ENCODE assay signal across 10 cellular contexts in the genomic region with DNA sequence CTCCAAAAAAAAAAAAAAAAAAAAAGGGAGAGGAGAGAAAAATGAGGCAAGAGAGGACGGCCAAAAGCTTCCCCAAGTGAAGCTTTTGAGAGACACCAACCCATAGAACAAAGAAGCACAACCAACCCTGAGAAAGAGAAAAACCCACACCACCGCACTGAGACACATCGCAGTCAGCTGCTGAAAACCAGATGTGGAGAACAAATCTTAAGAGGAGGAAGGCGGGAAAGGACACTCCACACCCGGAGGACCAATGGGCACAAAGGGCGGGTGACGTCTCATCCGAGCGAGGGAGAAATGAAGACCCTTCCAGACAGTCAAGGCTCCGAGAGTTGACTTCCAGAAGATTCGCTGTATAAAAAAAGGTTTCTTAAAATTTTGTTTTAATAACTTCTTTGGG.
DNase-seq lines count a peak whose midpoint lies in the region; ATAC-seq and TF ChIP-seq lines count a peak whose summit lies in the region.
"Had no signal": no experiment of that assay in that cellular context is flagged by ENCODE, and none has a peak within 500 bp of the region (broad histone marks: within the 10 kb centered on the region; RNA-seq: fewer than 3 reads in every experiment).

No MANE protein-coding gene starts in this region.

- no peak for ATAC-seq in activated CD8-positive, alpha-beta T cell treated with anti-CD3 and anti-CD28 coated beads for 36 hours
- no peak for ATAC-seq in gastrocnemius medialis

- CTCF ChIA-PET in activated CD8-positive, alpha-beta T cell treated with anti-CD3 and anti-CD28 coated beads for 36 hours (lab: Charles Lee) = interaction anchor here (1.1 to 1.5 kb wide), 3 partner anchors 16 to 23 kb away, joined by 4 to 6 read pairs (median 6); no protein-coding TSS in a partner anchor
- CTCF ChIA-PET in HEK293T (lab: Yijun Ruan, JAX) = interaction anchor here (0.9 to 2.0 kb wide), 2 partner anchors 17 to 25 kb away, joined by 3 to 4 read pairs; no protein-coding TSS in a partner anchor

- no peak for DNase-seq in HFFc6
- DNase-seq in activated CD8-positive, alpha-beta T cell treated with anti-CD3 and anti-CD28 coated beads for 36 hours = no peak
- no peak for DNase-seq in fibroblast of lung (ENCODE audit: low read depth in 2 of 2)
- DNase-seq in gastrocnemius medialis = no peak
- no peak for DNase-seq in SK-N-DZ (ENCODE audit: low spot score)
- no peak for DNase-seq in HEK293T (ENCODE audit: extremely low spot score)
- no peak for DNase-seq in GF-D8 (lab: John Stamatoyannopoulos, UW)
- DNase-seq: activated B cell treated with CpG ODN at 0.5 μM for 24 hours, DND-41, NCI-H1436 treated with DMSO at 0.1 percent for 48 hours had no signal

- peaks cover 35% of the 10 kb centered on the region for H3K27me3 Mint-ChIP-seq in HFFc6 (ENCODE audit: insufficient read depth)
- H3K27me3 Mint-ChIP-seq in activated CD8-positive, alpha-beta T cell treated with anti-CD3 and anti-CD28 coated beads for 36 hours = peaks cover 2% of the 10 kb centered on the region

- H3K36me3 Mint-ChIP-seq in HFFc6 (ENCODE audit: low read depth) = peaks cover 86% of the 10 kb centered on the region
- H3K36me3 Mint-ChIP-seq in activated CD8-positive, alpha-beta T cell treated with anti-CD3 and anti-CD28 coated beads for 36 hours (ENCODE audit: low read depth) = peaks cover 41% of the 10 kb centered on the region

- H2AFZ ChIP-seq in fibroblast of lung (ENCODE audit: low read length) = no peak overlapping the region

- peaks cover 2% of the 10 kb centered on the region for H3K36me3 ChIP-seq in fibroblast of lung (ENCODE audit: control insufficient read depth, insufficient read depth, low read length)
- H3K36me3 ChIP-seq in gastrocnemius medialis = no peaks in the 10 kb centered on the region

- H3K9ac ChIP-seq in fibroblast of lung (ENCODE audit: insufficient read depth, low read length) = no peak overlapping the region

- TF ChIP-seq CTCF in HFFc6 (IDR thresholded peaks at IDR 0.05) (no peak), fibroblast of lung (conservative IDR thresholded peaks at IDR 0.05 in 1 of 2, IDR thresholded peaks at IDR 0.05 in 1 of 2; ENCODE audit: low read depth in 1 of 2, low read length in 2 of 2) (no peak), gastrocnemius medialis (IDR thresholded peaks at IDR 0.05 in 4 of 5, conservative IDR thresholded peaks at IDR 0.05 in 1 of 5) (no peak)
- TF ChIP-seq CTCF in activated CD8-positive, alpha-beta T cell treated with anti-CD3 and anti-CD28 coated beads for 36 hours (IDR thresholded peaks at IDR 0.05) = no peak

- H3K4me3 ChIP-seq in fibroblast of lung (replicated peaks in 1 of 4; ENCODE audit: control extremely low read depth in 1 of 4, insufficient read depth in 1 of 4, low read depth in 3 of 4, low read length in 4 of 4) (peak overlapping the region in 1 of 4 experiments; percentile 36), gastrocnemius medialis (no peak overlapping the region)

- H3K27me3 ChIP-seq in fibroblast of lung (ENCODE audit: control insufficient read depth, insufficient read depth, low read length) (no peaks in the 10 kb centered on the region), gastrocnemius medialis (no peaks in the 10 kb centered on the region)

- POLR2A ChIA-PET in activated CD8-positive, alpha-beta T cell treated with anti-CD3 and anti-CD28 coated beads for 36 hours (lab: Charles Lee) = interaction anchor here (0.8 to 1.4 kb wide), 2 partner anchors 11 to 142 kb away, joined by 3 to 4 read pairs; no protein-coding TSS in a partner anchor
- POLR2A ChIA-PET in HEK293T (lab: Yijun Ruan, JAX) = no interaction called here

- peaks cover 8% of the 10 kb centered on the region for H3K79me2 ChIP-seq in fibroblast of lung (ENCODE audit: control insufficient read depth, insufficient read depth, low read length)

- peak overlapping the region; percentile 85 for H3K27ac Mint-ChIP-seq in HFFc6
- peak overlapping the region; percentile 65 for H3K27ac Mint-ChIP-seq in activated CD8-positive, alpha-beta T cell treated with anti-CD3 and anti-CD28 coated beads for 36 hours
- H3K27ac Mint-ChIP-seq: activated B cell treated with CpG ODN at 0.5 μM for 24 hours had no signal

- H3K9me3 ChIP-seq in fibroblast of lung (ENCODE audit: control insufficient read depth, insufficient read depth, low read depth, low read length) (no peaks in the 10 kb centered on the region), gastrocnemius medialis (no peaks in the 10 kb centered on the region)

- intact Hi-C loops in activated CD8-positive, alpha-beta T cell treated with anti-CD3 and anti-CD28 coated beads for 36 hours (cut with micrococcal nuclease) = no loop called here
- intact Hi-C loops in gastrocnemius medialis (cut with DNase I; ENCODE audit: low total_unique reads) = loop anchor here (5.0 to 10.0 kb wide), 3 partner anchors 110 to 597 kb away; a partner anchor contains a TSS

- in situ Hi-C loops in gastrocnemius medialis (cut with MboI; ENCODE audit: low sequenced_read_pairs in 4 of 4) = no loop called here

- H3K27ac ChIP-seq in fibroblast of lung (ENCODE audit: insufficient read depth, low read length) = peak overlapping the region; percentile 83
- peak overlapping the region; percentile 82 to 92 (median 85) for H3K27ac ChIP-seq in gastrocnemius medialis

- H4K20me1 ChIP-seq in fibroblast of lung (ENCODE audit: control insufficient read depth, extremely low read depth, insufficient read depth, low read length) = no peaks in the 10 kb centered on the region

- TF ChIP-seq POLR2A in gastrocnemius medialis (IDR thresholded peaks at IDR 0.05) = no peak

- H3K4me1 ChIP-seq in fibroblast of lung (ENCODE audit: control insufficient read depth, extremely low read depth, insufficient read depth, low read length) = peaks cover 40% of the 10 kb centered on the region
- H3K4me1 ChIP-seq in gastrocnemius medialis = peaks cover 47 to 60% of the 10 kb centered on the region in 2 donors

- no peaks in the 10 kb centered on the region for H3K9me3 Mint-ChIP-seq in HFFc6
- H3K9me3 Mint-ChIP-seq in activated CD8-positive, alpha-beta T cell treated with anti-CD3 and anti-CD28 coated beads for 36 hours = peaks cover 4% of the 10 kb centered on the region
- H3K9me3 Mint-ChIP-seq: activated B cell treated with CpG ODN at 0.5 μM for 24 hours had no signal

- H3K4me3 Mint-ChIP-seq in HFFc6 = peak overlapping the region; percentile 81
- peak overlapping the region; percentile 34 for H3K4me3 Mint-ChIP-seq in activated CD8-positive, alpha-beta T cell treated with anti-CD3 and anti-CD28 coated beads for 36 hours
- H3K4me3 Mint-ChIP-seq: activated B cell treated with CpG ODN at 0.5 μM for 24 hours had no signal

- H3K4me1 Mint-ChIP-seq in HFFc6 (ENCODE audit: low read depth) = peaks cover 98% of the 10 kb centered on the region
- H3K4me1 Mint-ChIP-seq in activated CD8-positive, alpha-beta T cell treated with anti-CD3 and anti-CD28 coated beads for 36 hours (ENCODE audit: low read depth) = peaks cover 42% of the 10 kb centered on the region
- H3K4me1 Mint-ChIP-seq: activated B cell treated with CpG ODN at 0.5 μM for 24 hours had no signal

- H3K4me2 ChIP-seq in fibroblast of lung (ENCODE audit: extremely low read depth, insufficient read depth, low read length) = peak overlapping the region; percentile 79

TF ChIP-seq in HEK293T, 16 proteins besides CTCF, POLR2A, EP300 and RAD21:
- TF ChIP-seq FOXK2 (IDR thresholded peaks at IDR 0.05) (no peak), ZNF384 (IDR thresholded peaks at IDR 0.05) (no peak), CTBP1 (IDR thresholded peaks at IDR 0.05; ENCODE audit: borderline replicate concordance) (no peak), BHLHE40 (IDR thresholded peaks at IDR 0.05; ENCODE audit: borderline replicate concordance) (no peak), TARDBP (IDR thresholded peaks at IDR 0.05) (no peak), FOXA1 (IDR thresholded peaks at IDR 0.05) (no peak), L3MBTL2 (conservative IDR thresholded peaks at IDR 0.05) (no peak)
- TF ChIP-seq, protein P1, sequence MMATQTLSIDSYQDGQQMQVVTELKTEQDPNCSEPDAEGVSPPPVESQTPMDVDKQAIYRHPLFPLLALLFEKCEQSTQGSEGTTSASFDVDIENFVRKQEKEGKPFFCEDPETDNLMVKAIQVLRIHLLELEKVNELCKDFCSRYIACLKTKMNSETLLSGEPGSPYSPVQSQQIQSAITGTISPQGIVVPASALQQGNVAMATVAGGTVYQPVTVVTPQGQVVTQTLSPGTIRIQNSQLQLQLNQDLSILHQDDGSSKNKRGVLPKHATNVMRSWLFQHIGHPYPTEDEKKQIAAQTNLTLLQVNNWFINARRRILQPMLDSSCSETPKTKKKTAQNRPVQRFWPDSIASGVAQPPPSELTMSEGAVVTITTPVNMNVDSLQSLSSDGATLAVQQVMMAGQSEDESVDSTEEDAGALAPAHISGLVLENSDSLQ (IDR thresholded peaks at IDR 0.05) = no peak
